In the genomic region with DNA sequence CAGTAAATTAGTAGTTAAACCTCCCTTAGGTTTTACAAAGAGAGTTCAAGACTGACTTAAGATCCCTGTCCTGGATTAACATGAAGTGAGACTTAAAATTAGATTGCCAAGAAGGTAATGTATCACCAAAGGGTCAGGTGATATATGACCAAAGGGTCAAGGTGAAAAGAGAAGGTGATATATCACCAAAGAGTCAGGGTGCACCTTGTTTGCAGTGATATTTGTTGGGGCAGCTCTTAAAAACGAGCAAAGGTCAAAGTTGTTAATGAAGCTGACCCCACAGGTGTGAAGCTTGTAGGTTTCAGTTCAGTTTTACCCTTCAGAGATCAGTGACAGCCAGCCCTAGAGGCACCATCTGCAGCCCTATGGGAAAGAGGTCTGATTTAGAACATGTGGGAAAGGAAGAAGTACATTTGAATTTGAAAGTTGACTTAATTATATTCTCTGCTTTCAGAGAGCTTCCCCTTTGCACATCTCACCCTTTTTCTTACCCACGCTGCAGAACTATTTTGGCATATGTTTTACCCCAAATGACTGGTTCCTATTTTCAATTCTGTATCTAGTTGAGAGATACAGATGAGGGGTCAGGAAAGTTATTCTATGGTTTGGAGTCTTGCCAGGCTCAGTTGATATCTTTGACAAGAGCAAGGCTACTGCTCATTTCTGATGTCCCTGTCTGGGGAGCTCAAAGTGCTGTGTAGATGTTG, we compare ENCODE assay signal across 11 cellular contexts.
DNase-seq lines count a peak whose midpoint lies in the region; ATAC-seq and TF ChIP-seq lines count a peak whose summit lies in the region.
"Had no signal": no experiment of that assay in that cellular context is flagged by ENCODE, and none has a peak within 500 bp of the region (broad histone marks: within the 10 kb centered on the region; RNA-seq: fewer than 3 reads in every experiment).

No MANE protein-coding gene starts in this region.

- TF ChIP-seq CTCF in activated B cell treated with CpG ODN at 0.5 μM for 24 hours (IDR thresholded peaks at IDR 0.05) (no peak), heart right ventricle (IDR thresholded peaks at IDR 0.05) (no peak), smooth muscle cell (IDR thresholded peaks at IDR 0.05; ENCODE audit: borderline replicate concordance, insufficient read depth, poor library complexity, severe bottlenecking) (no peak)

- no peak overlapping the region for H2AFZ ChIP-seq in smooth muscle cell (ENCODE audit: low read depth)

- H3K9me3 Mint-ChIP-seq in activated B cell treated with CpG ODN at 0.5 μM for 24 hours: no peaks in the 10 kb centered on the region
- peaks cover 0 to 7% (median 0%) of the 10 kb centered on the region in 8 donors for H3K9me3 Mint-ChIP-seq in CD4-positive, alpha-beta memory T cell
- H3K9me3 Mint-ChIP-seq in naive thymus-derived CD8-positive, alpha-beta T cell: peaks cover 0 to 9% (median 0%) of the 10 kb centered on the region in 9 donors

- H3K4me3 ChIP-seq in heart right ventricle (no peak overlapping the region), smooth muscle cell (no peak overlapping the region)
- no peak overlapping the region for H3K4me3 ChIP-seq in CD4-positive, alpha-beta memory T cell (ENCODE audit: low read length in 2 of 2)
- H3K4me3 ChIP-seq: left ventricle myocardium inferior had no signal

- POLR2A ChIA-PET in activated B cell treated with CpG ODN at 0.5 μM for 24 hours (lab: Charles Lee): interaction anchor here (0.7 to 2.2 kb wide), 11 partner anchors 11 to 512 kb away, joined by 3 to 16 read pairs (median 6); partner anchors contain the start of genes EXTL2 and SLC30A7
- POLR2A ChIA-PET in CD4-positive, alpha-beta memory T cell (lab: Charles Lee; ENCODE audit: partially characterized antibody): no interaction called here
- POLR2A ChIA-PET in naive thymus-derived CD8-positive, alpha-beta T cell (lab: Charles Lee): no interaction called here

- H3K4me2 ChIP-seq in smooth muscle cell: no peak overlapping the region

- H3K36me3 ChIP-seq in heart right ventricle: no peaks in the 10 kb centered on the region
- H3K36me3 ChIP-seq in smooth muscle cell (ENCODE audit: low read depth): no peaks in the 10 kb centered on the region
- no peaks in the 10 kb centered on the region for H3K36me3 ChIP-seq in CD4-positive, alpha-beta memory T cell (ENCODE audit: insufficient read depth, low read length)
- H3K36me3 ChIP-seq: left ventricle myocardium inferior had no signal

- H3K4me1 Mint-ChIP-seq in activated B cell treated with CpG ODN at 0.5 μM for 24 hours: peaks cover 70% of the 10 kb centered on the region
- H3K4me1 Mint-ChIP-seq in CD4-positive, alpha-beta memory T cell: no peaks in the 10 kb centered on the region
- H3K4me1 Mint-ChIP-seq in naive thymus-derived CD8-positive, alpha-beta T cell: peaks cover 0 to 44% (median 0%) of the 10 kb centered on the region in 4 donors

- peaks cover 0 to 8% (median 0%) of the 10 kb centered on the region in 11 donors for H3K9me3 ChIP-seq in heart right ventricle
- no peaks in the 10 kb centered on the region for H3K9me3 ChIP-seq in smooth muscle cell (replicated peaks; ENCODE audit: low read depth)
- no peaks in the 10 kb centered on the region for H3K9me3 ChIP-seq in CD4-positive, alpha-beta memory T cell (ENCODE audit: control insufficient read depth in 1 of 2, low read length in 2 of 2)

- ATAC-seq in GM18511 (IDR thresholded peaks at IDR 0.05; ENCODE audit: unreplicated experiment): peak; percentile 75
- peak; percentile 73 for ATAC-seq in GM21447 (IDR thresholded peaks at IDR 0.05; ENCODE audit: unreplicated experiment)
- peak; percentile 81 for ATAC-seq in HG03135 (IDR thresholded peaks at IDR 0.05; ENCODE audit: unreplicated experiment)
- ATAC-seq in activated B cell treated with CpG ODN at 0.5 μM for 24 hours (ENCODE audit: low read depth): peak; percentile 78
- no peak for ATAC-seq in heart right ventricle
- no peak for ATAC-seq in naive thymus-derived CD8-positive, alpha-beta T cell
- ATAC-seq: esophagus mucosa had no signal

- H3K9ac ChIP-seq in smooth muscle cell (ENCODE audit: low read depth): no peak overlapping the region

- no peaks in the 10 kb centered on the region for H3K36me3 Mint-ChIP-seq in activated B cell treated with CpG ODN at 0.5 μM for 24 hours (ENCODE audit: low read depth)
- H3K36me3 Mint-ChIP-seq in CD4-positive, alpha-beta memory T cell: no peaks in the 10 kb centered on the region
- peaks cover 0 to 7% (median 0%) of the 10 kb centered on the region in 3 donors for H3K36me3 Mint-ChIP-seq in naive thymus-derived CD8-positive, alpha-beta T cell

- intact Hi-C loops in activated B cell treated with CpG ODN at 0.5 μM for 24 hours (cut with micrococcal nuclease): loop anchor here (1.0 to 5.0 kb wide), 8 partner anchors 18 to 1055 kb away; partner anchors contain the start of gene CDC14A
- intact Hi-C loops in heart right ventricle (cut with DNase I): no loop called here
- intact Hi-C loops in CD4-positive, alpha-beta memory T cell (cut with micrococcal nuclease): no loop called here

- no peak for DNase-seq in activated B cell treated with CpG ODN at 0.5 μM for 24 hours
- DNase-seq in heart right ventricle: no peak
- no peak for DNase-seq in smooth muscle cell (lab: John Stamatoyannopoulos, UW; ENCODE audit: unreplicated experiment)
- DNase-seq in CD4-positive, alpha-beta memory T cell: no peak
- no peak for DNase-seq in naive thymus-derived CD8-positive, alpha-beta T cell
- DNase-seq: activated CD4-positive, alpha-beta T cell treated with anti-CD3 and anti-CD28 coated beads for 1 hour; left ventricle myocardium inferior had no signal

- WGBS in heart right ventricle, 2 donors: 61 to 62% methylated on average over 2 of the region's 2 CpGs
- WGBS in smooth muscle cell (ENCODE audit: low lambda C conversion rate): 72% methylated on average over 2 of the region's 2 CpGs

- H4K20me1 ChIP-seq in smooth muscle cell (ENCODE audit: low read depth): no peaks in the 10 kb centered on the region

- H3K79me2 ChIP-seq in smooth muscle cell (ENCODE audit: low read depth): no peaks in the 10 kb centered on the region

- no peaks in the 10 kb centered on the region for H3F3A ChIP-seq in smooth muscle cell (ENCODE audit: low read depth)

- H3K27ac Mint-ChIP-seq in activated B cell treated with CpG ODN at 0.5 μM for 24 hours: peak overlapping the region; percentile 79
- H3K27ac Mint-ChIP-seq in CD4-positive, alpha-beta memory T cell: no peak overlapping the region
- H3K27ac Mint-ChIP-seq in naive thymus-derived CD8-positive, alpha-beta T cell: no peak overlapping the region

- H3K27me3 ChIP-seq in heart right ventricle: peaks cover 0 to 3% (median 0%) of the 10 kb centered on the region in 7 donors
- no peaks in the 10 kb centered on the region for H3K27me3 ChIP-seq in smooth muscle cell (ENCODE audit: low read depth)
- no peaks in the 10 kb centered on the region for H3K27me3 ChIP-seq in CD4-positive, alpha-beta memory T cell (ENCODE audit: insufficient read depth, low read length)

- H3K27me3 Mint-ChIP-seq in activated B cell treated with CpG ODN at 0.5 μM for 24 hours: no peaks in the 10 kb centered on the region
- peaks cover 7 to 16% of the 10 kb centered on the region in 2 donors for H3K27me3 Mint-ChIP-seq in CD4-positive, alpha-beta memory T cell
- peaks cover 0 to 3% (median 0%) of the 10 kb centered on the region in 5 donors for H3K27me3 Mint-ChIP-seq in naive thymus-derived CD8-positive, alpha-beta T cell

- H3K4me1 ChIP-seq in heart right ventricle (no peaks in the 10 kb centered on the region), smooth muscle cell (ENCODE audit: low read depth) (no peaks in the 10 kb centered on the region)
- no peaks in the 10 kb centered on the region for H3K4me1 ChIP-seq in CD4-positive, alpha-beta memory T cell (ENCODE audit: insufficient read depth, low read length)
- H3K4me1 ChIP-seq: left ventricle myocardium inferior had no signal

- CTCF ChIA-PET in activated B cell treated with CpG ODN at 0.5 μM for 24 hours (lab: Charles Lee): interaction anchor here (0.7 to 3.3 kb wide), 5 partner anchors 28 to 304 kb away, joined by 3 to 21 read pairs (median 15); no protein-coding TSS in a partner anchor
- CTCF ChIA-PET in CD4-positive, alpha-beta memory T cell (lab: Charles Lee; ENCODE audit: partially characterized antibody): interaction anchor here (1.6 kb wide), 1 partner anchor 23 kb away, joined by 4 read pairs; no protein-coding TSS in a partner anchor

- H3K4me3 Mint-ChIP-seq in activated B cell treated with CpG ODN at 0.5 μM for 24 hours: peak overlapping the region; percentile 36
- H3K4me3 Mint-ChIP-seq in CD4-positive, alpha-beta memory T cell: no peak overlapping the region
- H3K4me3 Mint-ChIP-seq in naive thymus-derived CD8-positive, alpha-beta T cell: no peak overlapping the region

- no peak overlapping the region for H3K27ac ChIP-seq in heart right ventricle
- H3K27ac ChIP-seq in smooth muscle cell (ENCODE audit: low read depth): no peak overlapping the region
- no peak overlapping the region for H3K27ac ChIP-seq in CD4-positive, alpha-beta memory T cell (ENCODE audit: low read depth, low read length)
- H3K27ac ChIP-seq: left ventricle myocardium inferior had no signal

Comparison
In these comparisons a context has a peak if more than half of its experiments do, and no peak if none do; other contexts are left out.
1. ATAC-seq: peak in GM18511 (single experiment), GM21447 (single experiment), HG03135 (single experiment) and activated B cell treated with CpG ODN at 0.5 μM for 24 hours (single experiment); none in heart right ventricle (0 of 8) and naive thymus-derived CD8-positive, alpha-beta T cell (0 of 2).